In the genomic region with DNA sequence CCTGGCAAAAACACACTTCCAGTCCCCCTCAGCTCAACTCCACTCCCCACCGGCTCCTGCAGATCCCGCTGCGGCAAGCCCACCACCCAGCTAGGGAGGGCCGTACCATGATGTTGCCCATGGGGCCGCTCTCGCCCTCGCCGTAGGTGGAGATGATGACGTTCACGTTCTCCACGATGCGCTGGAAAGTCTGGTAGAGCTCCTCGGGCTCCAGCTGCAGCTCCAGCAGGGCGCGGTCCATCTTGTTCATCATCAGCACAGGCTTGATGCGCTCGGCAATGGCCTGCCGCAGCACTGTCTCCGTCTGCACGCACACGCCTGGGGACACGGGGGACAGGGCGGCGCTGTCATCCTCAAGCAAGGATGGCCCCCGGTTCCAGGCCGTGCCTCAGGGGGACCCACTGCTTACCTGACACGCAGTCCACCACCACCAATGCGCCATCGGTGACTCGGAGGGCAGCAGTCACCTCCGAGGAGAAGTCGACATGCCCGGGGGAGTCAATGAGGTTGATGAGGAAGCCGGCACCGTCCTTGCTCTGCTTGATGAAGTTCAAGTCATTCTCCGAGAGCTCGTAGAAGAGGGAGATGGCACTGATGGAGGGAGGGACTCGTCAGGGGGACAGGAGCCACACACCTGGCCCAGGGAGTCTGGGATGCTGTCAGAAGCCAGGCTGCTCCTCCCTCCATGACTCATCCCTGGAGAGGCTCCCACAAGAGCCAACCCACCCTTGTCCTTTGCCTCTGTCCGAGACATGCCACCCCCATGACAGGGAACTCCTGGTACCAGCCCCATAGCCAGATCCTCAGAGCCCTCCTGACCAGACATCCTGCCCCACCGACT, we compare ENCODE assay signal across 8 cellular contexts. TPM values are rescaled to one million over a fixed set of nuclear protein-coding genes. Genes with fewer than 3 reads are reported as not detected.
A peak's percentile ranks its signal among the peaks of the same experiment; 100 is the strongest.
DNase-seq lines count a peak whose midpoint lies in the region; TF ChIP-seq lines count a peak whose summit lies in the region.

No MANE protein-coding gene starts in this region.

- POLR2A ChIA-PET in OCI-LY7 (lab: Charles Lee), result interaction anchor here (1.4 kb wide), 1 partner anchor 14 kb away, joined by 7 read pairs; no protein-coding TSS in a partner anchor

- peaks cover 72% of the 10 kb centered on the region for H3K36me3 ChIP-seq in DOHH2 (ENCODE audit: control insufficient read depth, low read length)
- H3K36me3 ChIP-seq in OCI-LY7 (ENCODE audit: insufficient read depth, low read length), result peaks cover 72% of the 10 kb centered on the region
- peaks cover 56 to 61% of the 10 kb centered on the region in 2 donors for H3K36me3 ChIP-seq in duodenal mucosa (ENCODE audit: control insufficient read depth in 1 of 2, insufficient read depth in 2 of 2, low read length in 2 of 2)
- peaks cover 13% of the 10 kb centered on the region for H3K36me3 ChIP-seq in neural progenitor cell
- peaks cover 49 to 55% of the 10 kb centered on the region in 2 donors for H3K36me3 ChIP-seq in prostate gland

- H2AFZ ChIP-seq in OCI-LY7 (ENCODE audit: low read length) (no peak overlapping the region), neural progenitor cell (replicated peaks) (no peak overlapping the region)

- H3K9me2 ChIP-seq in DOHH2 (replicated peaks; ENCODE audit: control insufficient read depth, low read length) (no peaks in the 10 kb centered on the region), OCI-LY7 (ENCODE audit: insufficient read depth, low read length) (no peaks in the 10 kb centered on the region)

- H3K4me3 ChIP-seq in DOHH2 (ENCODE audit: low read length), result peak overlapping the region; percentile 99
- H3K4me3 ChIP-seq in OCI-LY7 (ENCODE audit: low read depth, low read length, poor library complexity, severe bottlenecking), result peak overlapping the region; percentile 93
- H3K4me3 ChIP-seq in duodenal mucosa (ENCODE audit: low read depth in 1 of 2, low read length in 2 of 2), result peak overlapping the region; percentile 85 to 91
- H3K4me3 ChIP-seq in neural progenitor cell, result no peak overlapping the region
- no peak overlapping the region for H3K4me3 ChIP-seq in prostate gland

- H4K20me1 ChIP-seq in DOHH2 (ENCODE audit: control insufficient read depth, insufficient read depth, low read depth, low read length) (peaks cover 60% of the 10 kb centered on the region), OCI-LY7 (ENCODE audit: insufficient read depth, low read length) (peaks cover 54% of the 10 kb centered on the region), neural progenitor cell (ENCODE audit: low read depth) (peaks cover 72% of the 10 kb centered on the region)

- no peaks in the 10 kb centered on the region for H3K9me3 Mint-ChIP-seq in neural progenitor cell

- CTCF ChIA-PET in OCI-LY7 (lab: Charles Lee; ENCODE audit: unreplicated experiment), result no interaction called here

- H3K4me1 ChIP-seq in DOHH2 (ENCODE audit: control insufficient read depth, low read length) (peaks cover 49% of the 10 kb centered on the region), OCI-LY7 (ENCODE audit: insufficient read depth, low read length, poor library complexity, severe bottlenecking) (peaks cover 28% of the 10 kb centered on the region), duodenal mucosa (ENCODE audit: control insufficient read depth in 1 of 2, insufficient read depth in 2 of 2, low read length in 2 of 2) (peaks cover 29 to 48% of the 10 kb centered on the region in 2 donors), neural progenitor cell (peaks cover 24% of the 10 kb centered on the region), prostate gland (replicated peaks) (peaks cover 16% of the 10 kb centered on the region)

- DNase-seq in OCI-LY7 (ENCODE audit: low spot score) (no peak), neural progenitor cell (ENCODE audit: low spot score) (no peak), prostate gland (ENCODE audit: low spot score) (no peak), midbrain (lab: John Stamatoyannopoulos, UW) (no peak), NCI-H2227 (lab: John Stamatoyannopoulos, UW; ENCODE audit: unreplicated experiment) (no peak), NOMO-1 (lab: John Stamatoyannopoulos, UW; ENCODE audit: unreplicated experiment in 2 of 2) (no peak)

- peak overlapping the region; percentile 99 for H3K4me3 Mint-ChIP-seq in neural progenitor cell

- H3K9ac ChIP-seq in duodenal mucosa (ENCODE audit: low read depth in 1 of 2, low read length in 2 of 2) (peak overlapping the region; percentile 83 to 94), neural progenitor cell (peak overlapping the region; percentile 100)

- TF ChIP-seq POLR2A in prostate gland (IDR thresholded peaks at IDR 0.05), result no peak

- TSS peak; percentile 20 for BruUV-seq in OCI-LY7 (replicated peaks; lab: Mats Ljungman, UMichigan)

- H3K27me3 Mint-ChIP-seq in neural progenitor cell (ENCODE audit: insufficient read depth, low read depth), result peaks cover 11% of the 10 kb centered on the region

- H3K36me3 Mint-ChIP-seq in neural progenitor cell, result peaks cover 33% of the 10 kb centered on the region

- peaks cover 37% of the 10 kb centered on the region for H3K4me1 Mint-ChIP-seq in neural progenitor cell

- TF ChIP-seq CTCF in DOHH2 (IDR thresholded peaks at IDR 0.05; ENCODE audit: low read depth, low read length, poor library complexity, severe bottlenecking), result no peak
- TF ChIP-seq CTCF in OCI-LY7 (conservative IDR thresholded peaks at IDR 0.05; ENCODE audit: low read length), result no peak
- TF ChIP-seq CTCF in neural progenitor cell (IDR thresholded peaks at IDR 0.05), result no peak
- TF ChIP-seq CTCF in prostate gland (IDR thresholded peaks at IDR 0.05), result no peak

- WGBS in prostate gland, result 81% methylated on average over 39 of the region's 40 CpGs

- H3K9me3 ChIP-seq in DOHH2 (ENCODE audit: control insufficient read depth, insufficient read depth, low read length) (no peaks in the 10 kb centered on the region), OCI-LY7 (ENCODE audit: low read length) (no peaks in the 10 kb centered on the region), duodenal mucosa (ENCODE audit: control insufficient read depth in 1 of 2, low read length in 2 of 2) (no peaks in the 10 kb centered on the region), neural progenitor cell (ENCODE audit: low read depth) (no peaks in the 10 kb centered on the region), prostate gland (no peaks in the 10 kb centered on the region)

- H3K79me2 ChIP-seq in DOHH2 (ENCODE audit: control insufficient read depth, low read length) (peaks cover 70% of the 10 kb centered on the region), OCI-LY7 (ENCODE audit: insufficient read depth, low read depth, low read length) (peaks cover 68% of the 10 kb centered on the region), neural progenitor cell (ENCODE audit: low read depth) (peaks cover 73% of the 10 kb centered on the region)

- H3K4me2 ChIP-seq in DOHH2 (ENCODE audit: low read length), result peak overlapping the region; percentile 95
- peak overlapping the region; percentile 80 for H3K4me2 ChIP-seq in OCI-LY7 (ENCODE audit: low read length)
- peak overlapping the region; percentile 87 for H3K4me2 ChIP-seq in neural progenitor cell

- H3F3A ChIP-seq in DOHH2 (ENCODE audit: control insufficient read depth, insufficient read depth), result peaks cover 71% of the 10 kb centered on the region
- peaks cover 84% of the 10 kb centered on the region for H3F3A ChIP-seq in neural progenitor cell (ENCODE audit: low read depth)

- no peaks in the 10 kb centered on the region for H3K27me3 ChIP-seq in DOHH2 (ENCODE audit: control insufficient read depth, low read length)
- H3K27me3 ChIP-seq in duodenal mucosa (ENCODE audit: control insufficient read depth in 1 of 2, insufficient read depth in 2 of 2, low read length in 2 of 2), result no peaks in the 10 kb centered on the region
- H3K27me3 ChIP-seq in neural progenitor cell, result peaks cover 7% of the 10 kb centered on the region
- no peaks in the 10 kb centered on the region for H3K27me3 ChIP-seq in prostate gland (replicated peaks; ENCODE audit: insufficient read depth)

- H3K27ac Mint-ChIP-seq in neural progenitor cell, result no peak overlapping the region

- intact Hi-C loops in OCI-LY7 (cut with micrococcal nuclease; ENCODE audit: unreplicated experiment), result no loop called here
- intact Hi-C loops in prostate gland (cut with DNase I), result loop anchor here (5.0 kb wide), 1 partner anchor 199 kb away; a partner anchor contains a TSS

- H3K27ac ChIP-seq in DOHH2 (ENCODE audit: low read depth, low read length) (peak overlapping the region; percentile 89), OCI-LY7 (ENCODE audit: low read depth, low read length, poor library complexity, severe bottlenecking) (peak overlapping the region; percentile 87), duodenal mucosa (ENCODE audit: low read depth, low read length) (no peak overlapping the region), neural progenitor cell (no peak overlapping the region), prostate gland (peak overlapping the region in 1 of 2 donors; percentile 97)

RNA-seq across cellular contexts. Expression of a gene that starts 2.3 kb away (rescaled TPM):
- total RNA-seq in OCI-LY7 (2014; rRNA removed; shearing (Covaris generic)), result 1,633 and 1,634 TPM in 2 replicates
- total RNA-seq in OCI-LY7 (2022), result 3,507 and 3,668 TPM in 2 replicates
- total RNA-seq in neural progenitor cell (ENCODE audit: low replicate concordance), result 1,288 and 2,841 TPM in 2 replicates
- total RNA-seq in prostate gland, result 1,000 to 10,000 TPM; 1,974 to 1,998 TPM

RNA-seq across cellular contexts. Expression of a gene that starts 12.0 kb away (rescaled TPM):
- 48.6 and 49.3 TPM in 2 replicates for total RNA-seq in OCI-LY7 (2014; rRNA removed; shearing (Covaris generic))
- total RNA-seq in OCI-LY7 (2022) (40.4 and 47.1 TPM in 2 replicates), neural progenitor cell (ENCODE audit: low replicate concordance) (33.7 and 96.6 TPM in 2 replicates), prostate gland (100 to 1,000 TPM in 1 of 2 donors, 10 to 100 TPM in 1; 87.1 to 107 TPM)

RNA-seq across cellular contexts. Expression of a gene that starts 24.6 kb away (rescaled TPM):
- 25.3 and 31.5 TPM in 2 replicates for total RNA-seq in OCI-LY7 (2014; rRNA removed; shearing (Covaris generic))
- 34.4 and 35.0 TPM in 2 replicates for total RNA-seq in OCI-LY7 (2022)
- total RNA-seq in neural progenitor cell (ENCODE audit: low replicate concordance), result 17.0 and 34.1 TPM in 2 replicates
- total RNA-seq in prostate gland, result 10 to 100 TPM; 25.3 to 70.0 TPM

RNA-seq across cellular contexts. Expression of a gene that starts 50.1 kb away (rescaled TPM):
- not detected in 2 replicates for total RNA-seq in OCI-LY7 (2014; rRNA removed; shearing (Covaris generic))
- total RNA-seq in OCI-LY7 (2022) (not detected in 2 replicates), neural progenitor cell (ENCODE audit: low replicate concordance) (0.77 and 1.1 TPM in 2 replicates), prostate gland (1 to 10 TPM in 1 of 2 donors, under 1 TPM in 1; 0.64 to 1.8 TPM)

Comparison
In these comparisons a context has a peak if more than half of its experiments do, and no peak if none do; other contexts are left out.
1. H3K27ac ChIP-seq: peak in DOHH2 (single experiment) and OCI-LY7 (single experiment); none in duodenal mucosa (single experiment) and neural progenitor cell (single experiment).
2. H3K4me3 ChIP-seq: peak in DOHH2 (single experiment), OCI-LY7 (single experiment) and duodenal mucosa (2 of 2); none in neural progenitor cell (single experiment) and prostate gland (0 of 2).
3. Peak in every context shown above with its lines, with median percentiles within 50 percentile points of each other: H3K4me2 ChIP-seq.